8 cellular contexts compared by ENCODE assay signal in the genomic region with DNA sequence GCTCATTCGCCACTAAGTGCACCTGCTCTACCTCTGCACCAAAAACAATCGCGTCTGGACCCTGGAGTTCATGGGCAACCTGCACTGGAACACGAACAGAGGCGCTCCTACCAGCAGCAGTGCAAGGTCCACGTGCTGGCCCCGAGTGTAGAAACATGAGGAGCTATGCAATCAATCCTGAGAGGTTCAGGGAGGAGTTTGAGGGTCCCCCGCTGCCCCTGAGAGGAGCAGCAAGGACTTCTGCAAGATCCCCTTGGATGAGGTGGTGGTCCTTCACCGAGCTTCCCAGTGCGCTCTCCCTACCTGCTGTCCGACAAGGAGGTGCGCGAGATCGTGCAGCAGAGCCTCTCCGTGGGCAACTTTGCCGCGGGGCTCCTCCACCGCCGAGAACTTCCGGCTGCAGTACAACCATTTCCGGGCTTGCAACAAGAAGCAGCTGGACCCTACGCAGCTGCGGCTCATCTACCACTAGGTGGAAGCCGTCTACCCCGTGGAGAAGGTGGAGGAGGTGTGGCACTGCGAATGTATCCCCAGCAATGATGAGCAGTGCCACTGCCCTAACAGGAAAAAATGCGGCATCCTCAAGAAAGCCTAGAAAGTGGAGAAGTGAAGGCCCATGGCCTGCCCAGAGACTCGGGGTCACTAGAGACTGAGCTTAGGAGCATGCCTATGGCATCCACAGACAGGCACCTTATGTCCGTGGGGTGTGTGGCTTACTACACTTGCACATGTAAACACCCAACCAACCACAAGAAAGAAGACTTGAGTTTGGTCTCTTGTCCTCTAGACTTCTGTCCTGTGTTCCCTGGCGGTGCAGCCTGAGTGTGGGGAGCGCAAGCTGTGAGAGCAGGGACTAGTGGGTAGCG. TPM values are rescaled to one million over a fixed set of nuclear protein-coding genes. Genes with fewer than 3 reads are reported as not detected.
DNase-seq lines count a peak whose midpoint lies in the region; ATAC-seq and TF ChIP-seq lines count a peak whose summit lies in the region.
"Not testable (repeated sequence)": the region's sequence is repeated elsewhere in the genome, so short reads cannot be mapped to it uniquely, and the experiment has no call there.

No MANE protein-coding gene starts in this region.

- POLR2A ChIA-PET in WTC11 (lab: Charles Lee) = not testable (repeated sequence)

- intact Hi-C loops in body of pancreas (cut with DNase I); left colon (cut with DNase I, micrococcal nuclease): not testable (repeated sequence)

- H3K4me3 ChIP-seq in body of pancreas = not testable (repeated sequence)

- H3K27ac Mint-ChIP-seq in WTC11 = not testable (repeated sequence)

- H3K27me3 Mint-ChIP-seq in WTC11 (ENCODE audit: low read depth) = not testable (repeated sequence)

- H3K9me3 ChIP-seq in body of pancreas = not testable (repeated sequence)

- H3K27ac ChIP-seq in body of pancreas = not testable (repeated sequence)

- CTCF ChIA-PET in WTC11 (lab: Charles Lee) = interaction anchor here (0.6 to 1.2 kb wide), 4 partner anchors 9 to 884 kb away, joined by 3 to 5 read pairs (median 4); no protein-coding TSS in a partner anchor

- not testable (repeated sequence) for TF ChIP-seq POLR2A in body of pancreas (IDR thresholded peaks at IDR 0.05)

- not testable (repeated sequence) for H3K4me3 Mint-ChIP-seq in WTC11

- not testable (repeated sequence) for H3K36me3 ChIP-seq in body of pancreas (replicated peaks in 1 of 2; ENCODE audit: insufficient read depth in 1 of 2, low read depth in 2 of 2)

- not testable (repeated sequence) for H3K9me3 Mint-ChIP-seq in WTC11

- not testable (repeated sequence) for TF ChIP-seq CTCF in WTC11 (IDR thresholded peaks at IDR 0.05)
- peak in 1 of 7 experiments; percentile 25 for TF ChIP-seq CTCF in body of pancreas (IDR thresholded peaks at IDR 0.05)

- not testable (repeated sequence) for H3K4me1 ChIP-seq in body of pancreas

- not testable (repeated sequence) for H3K36me3 Mint-ChIP-seq in WTC11

- ATAC-seq in GM19372 (IDR thresholded peaks at IDR 0.05; ENCODE audit: low read depth, unreplicated experiment) (peak; percentile 96), HG03103 (IDR thresholded peaks at IDR 0.05; ENCODE audit: low read depth, unreplicated experiment) (peak; percentile 93), WTC11 (peak; percentile 92), body of pancreas (peak; percentile 21), left colon (peak; percentile 100)

- 57% methylated on average over 25 to 32 of the region's 32 CpGs for WGBS in body of pancreas, 2 donors

- H3K27me3 ChIP-seq in body of pancreas = not testable (repeated sequence)

- H3K4me1 Mint-ChIP-seq in WTC11 = not testable (repeated sequence)

- DNase-seq in DMS114 treated with DMSO at 0.1 percent for 48 hours (lab: John Stamatoyannopoulos, UW; ENCODE audit: unreplicated experiment) = peak; percentile 17
- peak; percentile 15 for DNase-seq in NCI-H2081 treated with DMSO at 0.1 percent for 48 hours (lab: John Stamatoyannopoulos, UW)
- DNase-seq in WTC11 (ENCODE audit: low spot score) = not testable (repeated sequence)
- DNase-seq in body of pancreas = peak in 3 of 4 donors; percentile 10 to 50 (median 22)
- DNase-seq in left colon = peak; percentile 56 to 76
- peak; percentile 12 to 24 for DNase-seq in stimulated activated CD8-positive, alpha-beta memory T cell treated with anti-CD3 and anti-CD28 coated beads, Interleukin-2, amount 100 ng/mL, for 1 hour (ENCODE audit: low read depth in 2 of 2)

TF ChIP-seq in WTC11, 78 proteins besides CTCF, POLR2A, EP300 and RAD21:
- TF ChIP-seq GABPB1 (CRISPR knock-in tag; IDR thresholded peaks at IDR 0.05) = 0 out of 2 replicates have a peak, but pooled peaks have one; percentile 21

RNA-seq across cellular contexts. Expression of gene SGMS1, which starts 36.3 kb away (rescaled TPM):
- total RNA-seq in WTC11 (2021) (12.4 to 14.0 TPM (median 13.2 TPM) in 3 replicates), body of pancreas (10 to 100 TPM; 46.2 to 68.9 TPM), left colon (10 to 100 TPM; 17.8 to 20.8 TPM)

Comparison
In these comparisons a context has a peak if more than half of its experiments do, and no peak if none do; other contexts are left out.
1. ATAC-seq: peak in every context shown above with its lines; median percentile 100 in left colon; 96 in GM19372; 93 in HG03103; 92 in WTC11; 21 in body of pancreas.